ENCODE assay signal across 13 cellular contexts in genomic region chr5:158287643-158288228, GRCh38.
DNase-seq lines count a peak whose midpoint lies in the region; ATAC-seq, FAIRE-seq and TF ChIP-seq lines count a peak whose summit lies in the region.
"Had no signal": no experiment of that assay in that cellular context is flagged by ENCODE, and none has a peak within 500 bp of the region (broad histone marks: within the 10 kb centered on the region; RNA-seq: fewer than 3 reads in every experiment).

No MANE protein-coding gene starts in this region.

- no peaks in the 10 kb centered on the region for H3K79me2 ChIP-seq in HepG2 (ENCODE audit: insufficient read depth, low read length)

- CTCF ChIA-PET in AG04449 (lab: Yijun Ruan, JAX) (no interaction called here), HEK293 (lab: Yijun Ruan, JAX) (interaction anchor here (0.5 kb wide), 1 partner anchor 23 kb away, joined by 4 read pairs; no protein-coding TSS in a partner anchor), HepG2 (lab: Yijun Ruan, JAX; ENCODE audit: low intra/inter-chr PET ratio, low total read pairs) (no interaction called here), Calu3 (lab: Charles Lee) (no interaction called here)

- peaks cover 3% of the 10 kb centered on the region for H3K27me3 Mint-ChIP-seq in brain
- H3K27me3 Mint-ChIP-seq in stimulated activated naive B cell treated with anti-CD40 and anti-IgM and Interleukin-4, amounts not matched to agents 10 μg/mL and 1 μg/mL and 100 μg/mL, for 72 hours, result no peaks in the 10 kb centered on the region
- H3K27me3 Mint-ChIP-seq in Calu3 (ENCODE audit: unreplicated experiment), result no peaks in the 10 kb centered on the region
- H3K27me3 Mint-ChIP-seq: CD4-positive, alpha-beta memory T cell; memory B cell had no signal

- TF ChIP-seq EP300 in HepG2 (IDR thresholded peaks at IDR 0.05; ENCODE audit: low read depth in 2 of 2, low read length in 2 of 2), result no peak
- no peak for TF ChIP-seq EP300 in HepG2 (CRISPR knock-in tag; IDR thresholded peaks at IDR 0.05; ENCODE audit: borderline replicate concordance)

- H4K20me1 ChIP-seq in HepG2 (ENCODE audit: insufficient read depth, low read length), result no peaks in the 10 kb centered on the region

- no peak for TF ChIP-seq RAD21 in HepG2 (CRISPR knock-in tag; IDR thresholded peaks at IDR 0.05)

- no peak overlapping the region for H3K9ac ChIP-seq in HepG2 (ENCODE audit: insufficient read depth, low read depth, low read length)

- ATAC-seq in HepG2, result peak; percentile 48; the same call in 1 of the 3 replicates
- ATAC-seq in stimulated activated naive B cell treated with anti-CD40 and anti-IgM and Interleukin-4, amounts not matched to agents 10 μg/mL and 1 μg/mL and 100 μg/mL, for 72 hours (replicated peaks), result no peak
- ATAC-seq in GM21786 (IDR thresholded peaks at IDR 0.05; ENCODE audit: unreplicated experiment), result no peak

- H3K4me1 ChIP-seq in HEK293 (ENCODE audit: control insufficient read depth, insufficient read depth, low read length) (peaks cover 10% of the 10 kb centered on the region), HepG2 (ENCODE audit: insufficient read depth, low read length) (no peaks in the 10 kb centered on the region)

- H3K4me3 ChIP-seq in AG04449 (ENCODE audit: low read depth, low read length) (no peak overlapping the region), HEK293 (ENCODE audit: low read depth, low read length) (no peak overlapping the region), HepG2 (replicated peaks in 1 of 3; ENCODE audit: insufficient read depth in 1 of 3, low read depth in 2 of 3, low read length in 3 of 3) (no peak overlapping the region)
- H3K4me3 ChIP-seq: stomach had no signal

- DNase-seq in AG04449 (ENCODE audit: low read depth, low spot score) (peak; percentile 7), HepG2 (ENCODE audit: low spot score) (no peak), NAMALWA (ENCODE audit: low spot score) (no peak), Calu3 (no peak)
- no peak for DNase-seq in stimulated activated naive B cell treated with anti-CD40 and anti-IgM and Interleukin-4, amounts not matched to agents 10 μg/mL and 1 μg/mL and 100 μg/mL, for 72 hours
- DNase-seq: activated effector memory CD4-positive, alpha-beta T cell treated with anti-CD3 and anti-CD28 coated beads, Interleukin-2, amount 50 U/mL, for 16 hours; CD4-positive, alpha-beta memory T cell; stomach had no signal

- intact Hi-C loops in HepG2 (cut with micrococcal nuclease; ENCODE audit: unreplicated experiment) (no loop called here), Calu3 (cut with micrococcal nuclease; ENCODE audit: unreplicated experiment) (no loop called here)

- in situ Hi-C loops in HepG2 (cut with HindIII; ENCODE audit: extremely low pct_ligation_motif_present, low pct_unique_long_range_greater_than_20kb), result no loop called here

- BruUV-seq in HepG2 (replicated peaks; lab: Mats Ljungman, UMichigan), result no TSS peak
- BruUV-seq in Calu3 (replicated peaks; lab: Mats Ljungman, UMichigan), result no TSS peak

- no peaks in the 10 kb centered on the region for H3K36me3 Mint-ChIP-seq in brain
- no peaks in the 10 kb centered on the region for H3K36me3 Mint-ChIP-seq in stimulated activated naive B cell treated with anti-CD40 and anti-IgM and Interleukin-4, amounts not matched to agents 10 μg/mL and 1 μg/mL and 100 μg/mL, for 72 hours
- H3K36me3 Mint-ChIP-seq in Calu3 (ENCODE audit: insufficient read depth, unreplicated experiment), result no peaks in the 10 kb centered on the region
- H3K36me3 Mint-ChIP-seq: CD4-positive, alpha-beta memory T cell; IgD-negative memory B cell; memory B cell had no signal

- H3K36me3 ChIP-seq in HEK293 (ENCODE audit: control insufficient read depth in 2 of 2, insufficient read depth in 1 of 2, low read length in 2 of 2), result no peaks in the 10 kb centered on the region
- no peaks in the 10 kb centered on the region for H3K36me3 ChIP-seq in HepG2 (replicated peaks in 1 of 2; ENCODE audit: control insufficient read depth in 1 of 2, insufficient read depth in 2 of 2, low read length in 2 of 2)
- H3K36me3 ChIP-seq: stomach had no signal

- TF ChIP-seq CTCF in AG04449 (IDR thresholded peaks at IDR 0.05; ENCODE audit: insufficient read depth, low read length, missing control alignments) (no peak), HEK293 (tag by site-specific recombination; IDR thresholded peaks at IDR 0.05) (no peak), brain (conservative IDR thresholded peaks at IDR 0.05) (no peak), HepG2 (CRISPR knock-in tag; IDR thresholded peaks at IDR 0.05) (no peak), Calu3 (IDR thresholded peaks at IDR 0.05; ENCODE audit: unreplicated experiment) (no peak)

- no peak for TF ChIP-seq POLR2A in HepG2 (IDR thresholded peaks at IDR 0.05; ENCODE audit: insufficient read depth in 1 of 2, low read depth in 2 of 2, low read length in 2 of 2)

- no peak overlapping the region for H2AFZ ChIP-seq in HepG2 (ENCODE audit: low read length)

- H3K9me3 ChIP-seq in HEK293 (ENCODE audit: control insufficient read depth, insufficient read depth, low read depth, low read length) (no peaks in the 10 kb centered on the region), HepG2 (ENCODE audit: low read length) (no peaks in the 10 kb centered on the region)
- H3K9me3 ChIP-seq: stomach had no signal

- FAIRE-seq in HepG2 (lab: Jason Lieb, UNC), result no peak

- H3K27me3 ChIP-seq in HepG2 (ENCODE audit: control insufficient read depth in 1 of 2, insufficient read depth in 2 of 2, low read length in 2 of 2), result no peaks in the 10 kb centered on the region
- H3K27me3 ChIP-seq: stomach had no signal

- 20% methylated on average over 11 of the region's 11 CpGs for WGBS in HepG2 (ENCODE audit: low lambda C conversion rate)

- H3K27ac ChIP-seq in HEK293 (ENCODE audit: extremely low read depth, low read depth, low read length), result peak overlapping the region; percentile 38
- H3K27ac ChIP-seq in HepG2 (ENCODE audit: extremely low read length, insufficient read depth, low read length), result no peak overlapping the region
- H3K27ac ChIP-seq: stomach had no signal

- peaks cover 31% of the 10 kb centered on the region for H3K4me1 Mint-ChIP-seq in brain
- H3K4me1 Mint-ChIP-seq in stimulated activated naive B cell treated with anti-CD40 and anti-IgM and Interleukin-4, amounts not matched to agents 10 μg/mL and 1 μg/mL and 100 μg/mL, for 72 hours, result no peaks in the 10 kb centered on the region
- H3K4me1 Mint-ChIP-seq in Calu3 (ENCODE audit: low read depth, unreplicated experiment), result no peaks in the 10 kb centered on the region
- H3K4me1 Mint-ChIP-seq: CD4-positive, alpha-beta memory T cell; IgD-negative memory B cell; memory B cell had no signal

- H3K27ac Mint-ChIP-seq in brain, result peak overlapping the region in 3 of 5 experiments; percentile 13 to 62 (median 25)
- H3K27ac Mint-ChIP-seq in stimulated activated naive B cell treated with anti-CD40 and anti-IgM and Interleukin-4, amounts not matched to agents 10 μg/mL and 1 μg/mL and 100 μg/mL, for 72 hours, result no peak overlapping the region
- H3K27ac Mint-ChIP-seq in Calu3 (ENCODE audit: unreplicated experiment), result no peak overlapping the region
- H3K27ac Mint-ChIP-seq: CD4-positive, alpha-beta memory T cell; IgD-negative memory B cell; memory B cell had no signal

- no peak overlapping the region for H3K4me3 Mint-ChIP-seq in brain
- H3K4me3 Mint-ChIP-seq in stimulated activated naive B cell treated with anti-CD40 and anti-IgM and Interleukin-4, amounts not matched to agents 10 μg/mL and 1 μg/mL and 100 μg/mL, for 72 hours, result no peak overlapping the region
- no peak overlapping the region for H3K4me3 Mint-ChIP-seq in Calu3 (ENCODE audit: low read depth, unreplicated experiment)
- H3K4me3 Mint-ChIP-seq: CD4-positive, alpha-beta memory T cell; IgD-negative memory B cell; memory B cell had no signal

- POLR2A ChIA-PET in AG04449 (lab: Yijun Ruan, JAX), result no interaction called here
- POLR2A ChIA-PET in HEK293 (lab: Yijun Ruan, JAX), result interaction anchor here (0.8 kb wide), 1 partner anchor 26 kb away, joined by 3 read pairs; no protein-coding TSS in a partner anchor
- POLR2A ChIA-PET in HepG2 (lab: Yijun Ruan, JAX), result no interaction called here

- peaks cover 0 to 6% (median 0%) of the 10 kb centered on the region in 5 experiments for H3K9me3 Mint-ChIP-seq in brain
- H3K9me3 Mint-ChIP-seq in stimulated activated naive B cell treated with anti-CD40 and anti-IgM and Interleukin-4, amounts not matched to agents 10 μg/mL and 1 μg/mL and 100 μg/mL, for 72 hours, result peaks cover 0 to 3% of the 10 kb centered on the region in 2 donors
- no peaks in the 10 kb centered on the region for H3K9me3 Mint-ChIP-seq in Calu3 (ENCODE audit: low read depth, unreplicated experiment)
- H3K9me3 Mint-ChIP-seq: CD4-positive, alpha-beta memory T cell had no signal

- H3K4me2 ChIP-seq in HepG2 (ENCODE audit: low read depth, low read length), result no peak overlapping the region

TF ChIP-seq in HEK293, 187 proteins besides CTCF, POLR2A, EP300 and RAD21 (continues in another document):
- TF ChIP-seq ZNF133 (tag by site-specific recombination; IDR thresholded peaks at IDR 0.05) (peak; percentile 93), PRDM1 (tag by site-specific recombination; IDR thresholded peaks at IDR 0.05) (0 out of 2 replicates have a peak, but pooled peaks have one; percentile 18), HOXD13 (CRISPR knock-in tag; IDR thresholded peaks at IDR 0.05; ENCODE audit: borderline replicate concordance) (no peak), SETDB1 (IDR thresholded peaks at IDR 0.05; ENCODE audit: insufficient read length, low read length) (peak; percentile 22), ZNF354C (tag by site-specific recombination; IDR thresholded peaks at IDR 0.05; ENCODE audit: borderline replicate concordance, low read depth) (no peak), ZNF184 (tag by site-specific recombination; IDR thresholded peaks at IDR 0.05) (0 out of 2 replicates have a peak, but pooled peaks have one; percentile 28), FEZF1 (tag by site-specific recombination; IDR thresholded peaks at IDR 0.05) (peak; percentile 82)

TF ChIP-seq in HepG2, 621 proteins besides CTCF, POLR2A, EP300 and RAD21 (continues in another document):
- TF ChIP-seq, protein P1, sequence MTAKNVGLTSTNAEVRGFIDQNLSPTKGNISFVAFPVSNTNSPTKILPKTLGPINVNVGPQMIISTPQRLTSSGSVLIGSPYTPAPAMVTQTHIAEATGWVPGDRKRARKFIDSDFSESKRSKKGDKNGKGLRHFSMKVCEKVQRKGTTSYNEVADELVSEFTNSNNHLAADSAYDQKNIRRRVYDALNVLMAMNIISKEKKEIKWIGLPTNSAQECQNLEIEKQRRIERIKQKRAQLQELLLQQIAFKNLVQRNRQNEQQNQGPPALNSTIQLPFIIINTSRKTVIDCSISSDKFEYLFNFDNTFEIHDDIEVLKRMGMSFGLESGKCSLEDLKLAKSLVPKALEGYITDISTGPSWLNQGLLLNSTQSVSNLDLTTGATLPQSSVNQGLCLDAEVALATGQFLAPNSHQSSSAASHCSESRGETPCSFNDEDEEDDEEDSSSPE (CRISPR knock-in tag; IDR thresholded peaks at IDR 0.05), result no peak
- no peak for TF ChIP-seq ZNF335 (CRISPR knock-in tag; IDR thresholded peaks at IDR 0.05)
- TF ChIP-seq HES4 (CRISPR knock-in tag; IDR thresholded peaks at IDR 0.05; ENCODE audit: borderline replicate concordance), result no peak
- no peak for TF ChIP-seq NFRKB (IDR thresholded peaks at IDR 0.05)
- TF ChIP-seq, protein P2, sequence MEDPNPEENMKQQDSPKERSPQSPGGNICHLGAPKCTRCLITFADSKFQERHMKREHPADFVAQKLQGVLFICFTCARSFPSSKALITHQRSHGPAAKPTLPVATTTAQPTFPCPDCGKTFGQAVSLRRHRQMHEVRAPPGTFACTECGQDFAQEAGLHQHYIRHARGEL (CRISPR knock-in tag; IDR thresholded peaks at IDR 0.05), result no peak

Comparison
In these comparisons a context has a peak if more than half of its experiments do, and no peak if none do; other contexts are left out.
1. H3K27ac Mint-ChIP-seq: peak in brain (3 of 5); none in stimulated activated naive B cell treated with anti-CD40 and anti-IgM and Interleukin-4, amounts not matched to agents 10 μg/mL and 1 μg/mL and 100 μg/mL, for 72 hours (single experiment) and Calu3 (single experiment).